8 cellular contexts compared by ENCODE assay signal in the genomic region with DNA sequence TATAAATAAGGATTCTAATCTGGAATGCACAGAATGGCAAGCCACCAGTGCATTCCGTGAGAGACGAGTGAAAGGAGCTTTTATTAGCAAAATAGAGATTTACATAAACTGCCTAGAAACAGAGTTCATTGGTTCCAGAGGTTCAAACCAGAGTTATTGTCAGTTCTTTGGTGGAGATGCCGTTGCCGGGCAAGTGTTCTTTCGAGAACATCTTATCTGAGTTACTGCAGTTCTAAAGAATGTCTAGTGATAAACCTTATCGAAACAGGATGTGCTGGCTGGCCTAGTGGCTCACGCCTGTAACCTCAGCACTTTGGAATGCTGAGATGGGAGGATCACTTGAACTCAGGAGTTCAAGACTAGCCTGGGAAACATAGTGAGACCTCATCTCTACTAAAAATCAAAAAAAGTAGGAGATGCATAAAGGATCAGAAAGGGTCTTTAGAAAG. TPM values are rescaled to one million over a fixed set of nuclear protein-coding genes. Genes with fewer than 3 reads are reported as not detected.
DNase-seq lines count a peak whose midpoint lies in the region; ATAC-seq, FAIRE-seq and TF ChIP-seq lines count a peak whose summit lies in the region.

No MANE protein-coding gene starts in this region.

- 2 to 11% methylated on average over 7 of the region's 7 CpGs for WGBS in testis, 2 donors

- POLR2A ChIA-PET in OCI-LY7 (lab: Charles Lee) = interaction anchor here (0.7 to 0.8 kb wide), 4 partner anchors 14 to 267 kb away, joined by 3 to 4 read pairs (median 3); no protein-coding TSS in a partner anchor

- BruUV-seq in OCI-LY7 (replicated peaks; lab: Mats Ljungman, UMichigan) = no TSS peak

- TF ChIP-seq POLR2A in NB4 (IDR thresholded peaks at IDR 0.05; ENCODE audit: extremely low read depth, insufficient read length) = no peak
- no peak for TF ChIP-seq POLR2A in testis (IDR thresholded peaks at IDR 0.05)

- peak; percentile 83 for ATAC-seq in GM18508 (IDR thresholded peaks at IDR 0.05; ENCODE audit: insufficient read depth, unreplicated experiment)
- peak; percentile 81 for ATAC-seq in left lobe of liver

- H3K4me1 ChIP-seq in testis (peaks cover 5% of the 10 kb centered on the region), OCI-LY7 (ENCODE audit: insufficient read depth, low read length, poor library complexity, severe bottlenecking) (no peaks in the 10 kb centered on the region)

- no peak overlapping the region; the same call in 1 of the 2 replicates for H2AFZ ChIP-seq in OCI-LY7 (ENCODE audit: low read length)

- H4K20me1 ChIP-seq in OCI-LY7 (ENCODE audit: insufficient read depth, low read length) = no peaks in the 10 kb centered on the region

- FAIRE-seq in colon (lab: Jason Lieb, UNC) = peak; percentile 5

- H3K4me3 ChIP-seq in NB4 (ENCODE audit: low read depth, low read length) (no peak overlapping the region), testis (no peak overlapping the region), OCI-LY7 (ENCODE audit: low read depth, low read length, poor library complexity, severe bottlenecking) (no peak overlapping the region)

- CTCF ChIA-PET in OCI-LY7 (lab: Charles Lee; ENCODE audit: unreplicated experiment) = no interaction called here

- no peak for TF ChIP-seq CTCF in 22Rv1 (IDR thresholded peaks at IDR 0.05)
- no peak for TF ChIP-seq CTCF in NB4 (IDR thresholded peaks at IDR 0.05; ENCODE audit: low read depth, low read length)
- no peak for TF ChIP-seq CTCF in testis (IDR thresholded peaks at IDR 0.05)
- TF ChIP-seq CTCF in OCI-LY7 (conservative IDR thresholded peaks at IDR 0.05; ENCODE audit: low read length) = no peak

- H3K27ac ChIP-seq in 22Rv1 (peak overlapping the region; percentile 55), testis (peak overlapping the region; percentile 47 to 69), OCI-LY7 (ENCODE audit: low read depth, low read length, poor library complexity, severe bottlenecking) (no peak overlapping the region)

- no peak overlapping the region for H3K4me2 ChIP-seq in OCI-LY7 (ENCODE audit: low read length)

- H3K9me3 ChIP-seq in testis (no peaks in the 10 kb centered on the region), OCI-LY7 (ENCODE audit: low read length) (no peaks in the 10 kb centered on the region)

- H3K79me2 ChIP-seq in OCI-LY7 (ENCODE audit: insufficient read depth, low read depth, low read length) = no peaks in the 10 kb centered on the region

- DNase-seq in NB4 (ENCODE audit: low read depth) = peak; percentile 8
- no peak for DNase-seq in left lobe of liver (ENCODE audit: low spot score)
- DNase-seq in testis = peak; percentile 91
- DNase-seq in OCI-LY7 (ENCODE audit: low spot score) = no peak
- no peak for DNase-seq in stimulated activated CD8-positive, alpha-beta memory T cell treated with anti-CD3 and anti-CD28 coated beads, Interleukin-4, amount 100 ng/mL, for 48 hours

- no peaks in the 10 kb centered on the region for H3K9me2 ChIP-seq in OCI-LY7 (ENCODE audit: insufficient read depth, low read length)

- intact Hi-C loops in testis (cut with DNase I; ENCODE audit: low total_unique reads) (no loop called here), OCI-LY7 (cut with micrococcal nuclease; ENCODE audit: unreplicated experiment) (no loop called here)

- H3K27me3 ChIP-seq in testis = no peaks in the 10 kb centered on the region

- H3K36me3 ChIP-seq in testis (ENCODE audit: low read depth, missing control alignments) (no peaks in the 10 kb centered on the region), OCI-LY7 (ENCODE audit: insufficient read depth, low read length) (no peaks in the 10 kb centered on the region)

RNA-seq across cellular contexts. Expression of gene EVI5, which starts 19.8 kb away (rescaled TPM):
- total RNA-seq in left lobe of liver (29.2 TPM), testis (10 to 100 TPM; 58.7 to 73.9 TPM), OCI-LY7 (2022) (22.5 and 27.8 TPM in 2 replicates)
- polyA plus RNA-seq in testis (ENCODE audit: insufficient read depth, low read depth, low replicate concordance) = 27.0 TPM
- 15.1 and 27.3 TPM in 2 replicates for total RNA-seq in OCI-LY7 (2014; rRNA removed; shearing (Covaris generic))

RNA-seq across cellular contexts. Expression of gene RPL5, which starts 27.1 kb away (rescaled TPM):
- 252 TPM for total RNA-seq in left lobe of liver
- 100 to 1,000 TPM; 548 to 899 TPM for total RNA-seq in testis
- 929 TPM for polyA plus RNA-seq in testis (ENCODE audit: insufficient read depth, low read depth, low replicate concordance)
- 1,862 and 2,614 TPM in 2 replicates for total RNA-seq in OCI-LY7 (2014; rRNA removed; shearing (Covaris generic))
- 1,651 and 1,677 TPM in 2 replicates for total RNA-seq in OCI-LY7 (2022)

Comparison
In these comparisons a context has a peak if more than half of its experiments do, and no peak if none do; other contexts are left out.
1. DNase-seq: peak in NB4 (single experiment) and testis (single experiment); none in left lobe of liver (single experiment), OCI-LY7 (single experiment) and stimulated activated CD8-positive, alpha-beta memory T cell treated with anti-CD3 and anti-CD28 coated beads, Interleukin-4, amount 100 ng/mL, for 48 hours (single experiment).